ENCODE assay signal across 11 cellular contexts in genomic region chr22:46984751-46985506, GRCh38.
DNase-seq lines count a peak whose midpoint lies in the region; ATAC-seq, FAIRE-seq and TF ChIP-seq lines count a peak whose summit lies in the region.
"Had no signal": no experiment of that assay in that cellular context is flagged by ENCODE, and none has a peak within 500 bp of the region (broad histone marks: within the 10 kb centered on the region; RNA-seq: fewer than 3 reads in every experiment).

No MANE protein-coding gene starts in this region.

- H3K4me1 ChIP-seq in pancreas (peaks cover 0 to 5% (median 0%) of the 10 kb centered on the region in 3 donors), endodermal cell (ENCODE audit: control insufficient read depth, insufficient read depth, low read length) (no peaks in the 10 kb centered on the region)
- H3K4me1 ChIP-seq in CD8-positive, alpha-beta memory T cell (ENCODE audit: insufficient read depth, low read length), result no peaks in the 10 kb centered on the region

- peak overlapping the region in 3 of 8 donors; percentile 26 to 50 (median 33) for H3K27ac Mint-ChIP-seq in CD8-positive, alpha-beta memory T cell
- H3K27ac Mint-ChIP-seq in endodermal cell, result no peak overlapping the region

- H3K27me3 ChIP-seq in pancreas (no peaks in the 10 kb centered on the region), endodermal cell (ENCODE audit: control insufficient read depth, insufficient read depth, low read length, poor library complexity, severe bottlenecking) (no peaks in the 10 kb centered on the region)
- no peaks in the 10 kb centered on the region for H3K27me3 ChIP-seq in CD8-positive, alpha-beta memory T cell (ENCODE audit: insufficient read depth, low read length, poor library complexity, severe bottlenecking)

- H3K27me3 Mint-ChIP-seq in CD8-positive, alpha-beta memory T cell, result no peaks in the 10 kb centered on the region
- no peaks in the 10 kb centered on the region for H3K27me3 Mint-ChIP-seq in endodermal cell (ENCODE audit: insufficient read depth)
- H3K27me3 Mint-ChIP-seq: brain had no signal

- no peak overlapping the region for H3K4me3 ChIP-seq in pancreas
- H3K4me3 ChIP-seq in CD8-positive, alpha-beta memory T cell (ENCODE audit: low read length), result no peak overlapping the region
- no peak overlapping the region for H3K4me3 ChIP-seq in endodermal cell (ENCODE audit: low read length)

- no peak overlapping the region for H3K9ac ChIP-seq in endodermal cell (ENCODE audit: extremely low read depth, low read length, poor library complexity, severe bottlenecking)

- POLR2A ChIA-PET in CD8-positive, alpha-beta memory T cell (lab: Charles Lee), result no interaction called here

- FAIRE-seq in pancreas (lab: Jason Lieb, UNC), result no peak

- H3K4me3 Mint-ChIP-seq in CD8-positive, alpha-beta memory T cell, result no peak overlapping the region
- no peak overlapping the region for H3K4me3 Mint-ChIP-seq in endodermal cell
- H3K4me3 Mint-ChIP-seq: brain had no signal

- no peaks in the 10 kb centered on the region for H3K9me3 ChIP-seq in pancreas
- H3K9me3 ChIP-seq in CD8-positive, alpha-beta memory T cell (ENCODE audit: low read length), result no peaks in the 10 kb centered on the region
- H3K9me3 ChIP-seq in endodermal cell (ENCODE audit: control insufficient read depth, low read length), result no peaks in the 10 kb centered on the region

- peaks cover 0 to 37% (median 1%) of the 10 kb centered on the region in 3 donors for H3K36me3 Mint-ChIP-seq in CD8-positive, alpha-beta memory T cell
- H3K36me3 Mint-ChIP-seq in endodermal cell (ENCODE audit: low read depth), result peaks cover 18% of the 10 kb centered on the region

- no peak for TF ChIP-seq CTCF in pancreas (IDR thresholded peaks at IDR 0.05)
- TF ChIP-seq CTCF in endodermal cell (conservative IDR thresholded peaks at IDR 0.05), result no peak

- peak; percentile 89 for DNase-seq in GM03348 (ENCODE audit: low spot score)
- peak; percentile 84 for DNase-seq in NCI-H446 treated with DMSO at 0.1 percent for 48 hours (lab: John Stamatoyannopoulos, UW)
- DNase-seq in dermis blood vessel endothelial cell, result peak; percentile 64
- DNase-seq in pancreas, result peak in 3 of 6 donors; percentile 35 to 59 (median 53)
- DNase-seq in CD8-positive, alpha-beta memory T cell, result no peak
- DNase-seq in endodermal cell, result no peak
- DNase-seq: DMS53, NCI-H510A had no signal

- CTCF ChIA-PET in CD8-positive, alpha-beta memory T cell (lab: Charles Lee), result no interaction called here

- ATAC-seq in pancreas (peak; percentile 65 to 83 (median 81)), HG02642 (IDR thresholded peaks at IDR 0.05; ENCODE audit: poor library complexity, unreplicated experiment) (no peak), HG03378 (IDR thresholded peaks at IDR 0.05; ENCODE audit: unreplicated experiment) (no peak)

- peaks cover 20 to 35% (median 34%) of the 10 kb centered on the region in 3 donors for H3K4me1 Mint-ChIP-seq in CD8-positive, alpha-beta memory T cell
- H3K4me1 Mint-ChIP-seq in endodermal cell, result no peaks in the 10 kb centered on the region

- 67% methylated on average over 16 of the region's 16 CpGs for WGBS in pancreas, 2 donors
- 90 to 94% methylated on average over 11 to 16 of the region's 16 CpGs for WGBS in endodermal cell (ENCODE audit: insufficient coverage in 1 of 2, insufficient read length in 1 of 2), 2 experiments

- no peaks in the 10 kb centered on the region for H3K9me3 Mint-ChIP-seq in CD8-positive, alpha-beta memory T cell
- H3K9me3 Mint-ChIP-seq in endodermal cell, result no peaks in the 10 kb centered on the region

- intact Hi-C loops in pancreas (cut with DNase I), result no loop called here

- H3K27ac ChIP-seq in pancreas, result peak overlapping the region; percentile 32 to 74 (median 66)
- H3K27ac ChIP-seq in CD8-positive, alpha-beta memory T cell (ENCODE audit: low read depth, low read length), result no peak overlapping the region
- no peak overlapping the region for H3K27ac ChIP-seq in endodermal cell (ENCODE audit: low read depth, low read length)

- H3K36me3 ChIP-seq in pancreas (no peaks in the 10 kb centered on the region), endodermal cell (ENCODE audit: control insufficient read depth, insufficient read depth, low read length) (peaks cover under 1% of the 10 kb centered on the region)
- H3K36me3 ChIP-seq in CD8-positive, alpha-beta memory T cell (ENCODE audit: insufficient read depth, low read length), result no peaks in the 10 kb centered on the region

Comparison
In these comparisons a context has a peak if more than half of its experiments do, and no peak if none do; other contexts are left out.
1. DNase-seq: peak in GM03348 (single experiment), NCI-H446 treated with DMSO at 0.1 percent for 48 hours (single experiment) and dermis blood vessel endothelial cell (single experiment); none in CD8-positive, alpha-beta memory T cell (0 of 5) and endodermal cell (single experiment).
2. ATAC-seq: peak in pancreas (4 of 4); none in HG02642 (single experiment) and HG03378 (single experiment).
3. H3K27ac ChIP-seq: peak in pancreas (4 of 4); none in CD8-positive, alpha-beta memory T cell (single experiment) and endodermal cell (single experiment).